Comparison of ENCODE assay signal across 1 cellular context in the genomic region with DNA sequence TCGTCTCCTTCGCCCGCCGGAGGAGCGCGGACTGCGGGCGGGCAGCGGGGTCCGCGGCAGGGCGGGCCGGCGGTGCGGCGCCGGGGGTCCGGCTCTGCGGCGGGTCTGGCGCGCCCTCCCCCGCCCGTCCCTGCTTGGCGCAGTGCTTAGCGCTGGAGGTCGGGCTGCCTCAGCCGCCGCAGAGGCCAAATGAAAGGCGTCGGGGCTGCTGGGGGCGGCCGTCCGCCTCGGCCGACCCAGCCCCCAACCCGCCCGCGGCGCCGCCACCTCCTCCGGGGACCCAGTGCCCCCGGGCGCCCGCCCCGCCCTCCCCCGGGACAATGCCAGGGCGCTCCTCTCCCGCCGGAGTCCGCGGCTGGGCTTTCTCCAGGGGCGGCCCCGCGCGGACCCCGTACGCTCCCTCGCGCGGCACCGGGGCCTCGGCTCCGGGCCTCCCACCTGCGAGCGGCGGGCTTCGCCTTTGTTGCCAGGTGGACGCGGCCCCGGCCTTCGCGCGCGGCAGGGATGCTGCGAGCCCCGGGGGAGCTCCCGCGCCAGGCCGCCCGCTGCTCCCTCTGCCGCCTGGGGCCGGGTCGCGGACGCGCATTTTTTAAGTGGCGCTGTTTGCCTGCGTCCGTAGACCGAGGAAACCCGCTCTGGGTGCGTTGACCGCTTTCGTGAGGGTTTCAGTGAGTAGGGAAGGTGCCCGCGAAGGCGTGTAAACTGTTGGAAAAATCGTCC.
TF ChIP-seq lines count a peak whose summit lies in the region.

No MANE protein-coding gene starts in this region.

TF ChIP-seq in K562, 482 proteins besides CTCF, POLR2A, EP300 and RAD21 (continued from another document and continues in another):
- TF ChIP-seq, protein P1, sequence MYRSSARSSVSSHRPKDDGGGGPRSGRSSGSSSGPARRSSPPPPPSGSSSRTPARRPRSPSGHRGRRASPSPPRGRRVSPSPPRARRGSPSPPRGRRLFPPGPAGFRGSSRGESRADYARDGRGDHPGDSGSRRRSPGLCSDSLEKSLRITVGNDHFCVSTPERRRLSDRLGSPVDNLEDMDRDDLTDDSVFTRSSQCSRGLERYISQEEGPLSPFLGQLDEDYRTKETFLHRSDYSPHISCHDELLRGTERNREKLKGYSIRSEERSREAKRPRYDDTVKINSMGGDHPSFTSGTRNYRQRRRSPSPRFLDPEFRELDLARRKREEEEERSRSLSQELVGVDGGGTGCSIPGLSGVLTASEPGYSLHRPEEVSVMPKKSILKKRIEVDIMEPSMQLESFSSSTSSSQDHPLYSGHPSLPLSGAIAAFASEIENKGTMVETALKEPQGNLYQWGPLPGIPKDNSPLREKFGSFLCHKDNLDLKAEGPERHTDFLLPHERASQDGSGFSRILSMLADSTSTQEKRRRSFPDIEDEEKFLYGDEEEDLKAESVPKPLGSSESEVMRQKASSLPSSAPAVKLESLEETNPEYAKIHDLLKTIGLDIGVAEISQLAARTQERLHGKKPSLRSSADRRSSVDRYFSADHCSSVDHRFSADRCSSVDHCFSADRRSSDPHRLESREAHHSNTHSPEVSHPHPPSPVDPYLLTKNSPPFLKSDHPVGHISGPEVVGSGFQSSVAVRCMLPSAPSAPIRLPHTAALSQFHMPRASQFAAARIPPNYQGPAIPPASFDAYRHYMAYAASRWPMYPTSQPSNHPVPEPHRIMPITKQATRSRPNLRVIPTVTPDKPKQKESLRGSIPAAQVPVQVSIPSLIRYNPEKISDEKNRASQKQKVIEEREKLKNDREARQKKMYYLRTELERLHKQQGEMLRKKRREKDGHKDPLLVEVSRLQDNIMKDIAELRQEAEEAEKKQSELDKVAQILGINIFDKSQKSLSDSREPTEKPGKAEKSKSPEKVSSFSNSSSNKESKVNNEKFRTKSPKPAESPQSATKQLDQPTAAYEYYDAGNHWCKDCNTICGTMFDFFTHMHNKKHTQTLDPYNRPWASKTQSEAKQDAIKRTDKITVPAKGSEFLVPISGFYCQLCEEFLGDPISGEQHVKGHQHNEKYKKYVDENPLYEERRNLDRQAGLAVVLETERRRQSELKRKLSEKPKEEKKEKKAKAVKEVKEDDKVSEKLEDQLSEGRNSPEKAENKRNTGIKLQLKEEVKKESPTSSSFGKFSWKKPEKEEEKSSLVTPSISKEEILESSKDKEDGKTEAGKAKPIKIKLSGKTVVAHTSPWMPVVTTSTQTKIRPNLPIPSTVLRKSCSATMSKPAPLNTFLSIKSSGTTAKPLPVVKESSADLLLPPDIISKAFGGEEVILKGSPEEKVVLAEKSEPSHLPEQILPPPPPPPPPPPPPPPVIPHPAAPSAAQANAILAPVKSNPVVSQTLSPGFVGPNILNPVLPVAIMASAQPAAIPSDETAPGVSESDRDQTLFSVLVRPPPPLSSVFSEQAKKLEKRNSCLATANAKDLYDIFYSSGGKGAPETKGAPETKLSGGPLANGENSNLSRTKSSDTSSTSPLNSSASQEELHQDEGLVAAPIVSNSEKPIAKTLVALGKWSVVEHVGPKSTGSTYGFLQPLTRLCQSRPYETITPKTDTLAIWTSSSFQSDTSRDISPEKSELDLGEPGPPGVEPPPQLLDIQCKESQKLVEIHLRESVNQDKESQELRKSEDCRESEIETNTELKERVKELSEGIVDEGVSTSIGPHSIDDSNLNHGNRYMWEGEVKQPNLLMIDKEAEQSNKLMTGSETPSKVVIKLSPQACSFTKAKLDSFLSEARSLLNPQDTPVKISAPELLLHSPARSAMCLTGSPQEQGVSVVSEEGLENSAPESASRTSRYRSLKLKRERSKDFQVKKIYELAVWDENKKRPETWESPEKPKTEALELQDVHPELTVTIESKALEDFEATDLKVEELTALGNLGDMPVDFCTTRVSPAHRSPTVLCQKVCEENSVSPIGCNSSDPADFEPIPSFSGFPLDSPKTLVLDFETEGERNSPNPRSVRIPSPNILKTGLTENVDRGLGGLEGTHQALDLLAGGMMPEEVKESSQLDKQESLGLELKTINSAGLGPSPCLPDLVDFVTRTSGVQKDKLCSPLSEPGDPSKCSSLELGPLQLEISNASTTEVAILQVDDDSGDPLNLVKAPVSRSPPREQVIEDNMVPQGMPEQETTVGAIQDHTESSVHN (IDR thresholded peaks at IDR 0.05; ENCODE audit: borderline replicate concordance in 1 of 2, low read depth in 1 of 2), result no peak
- TF ChIP-seq JUNB (CRISPR knock-in tag; conservative IDR thresholded peaks at IDR 0.05) (no peak), OTX1 (CRISPR knock-in tag; IDR thresholded peaks at IDR 0.05) (no peak), ZNF77 (CRISPR knock-in tag; IDR thresholded peaks at IDR 0.05) (no peak), ZNF76 (CRISPR knock-in tag; IDR thresholded peaks at IDR 0.05; ENCODE audit: borderline replicate concordance) (no peak), EP400 (IDR thresholded peaks at IDR 0.05) (no peak), CSDE1 (IDR thresholded peaks at IDR 0.05) (no peak), CREBBP (IDR thresholded peaks at IDR 0.05; ENCODE audit: low read depth, low read length) (no peak), EGR1 (conservative IDR thresholded peaks at IDR 0.05) (no peak), MAFG (tag; conservative IDR thresholded peaks at IDR 0.05) (no peak), KLF10 (CRISPR knock-in tag; IDR thresholded peaks at IDR 0.05) (no peak), TEAD4 (IDR thresholded peaks at IDR 0.05; ENCODE audit: low read length) (no peak), TEAD4 (CRISPR knock-in tag; IDR thresholded peaks at IDR 0.05; ENCODE audit: borderline replicate concordance) (no peak), HNRNPLL (IDR thresholded peaks at IDR 0.05; ENCODE audit: low read depth, low read length, poor library complexity, severe bottlenecking) (peak; percentile 45), BMI1 (IDR thresholded peaks at IDR 0.05; ENCODE audit: low read length) (no peak), SRF (CRISPR knock-in tag; IDR thresholded peaks at IDR 0.05) (no peak), RFX7 (CRISPR knock-in tag; IDR thresholded peaks at IDR 0.05) (no peak), RHOXF2B (CRISPR knock-in tag; conservative IDR thresholded peaks at IDR 0.05) (no peak), RB1 (IDR thresholded peaks at IDR 0.05; ENCODE audit: low read depth) (peak; percentile 59; the same call in 1 of the 2 replicates), SMARCC2 (IDR thresholded peaks at IDR 0.05; ENCODE audit: low read depth) (no peak), DNMT1 (IDR thresholded peaks at IDR 0.05) (no peak), NCOR1 (IDR thresholded peaks at IDR 0.05) (no peak)
- TF ChIP-seq, protein P2, sequence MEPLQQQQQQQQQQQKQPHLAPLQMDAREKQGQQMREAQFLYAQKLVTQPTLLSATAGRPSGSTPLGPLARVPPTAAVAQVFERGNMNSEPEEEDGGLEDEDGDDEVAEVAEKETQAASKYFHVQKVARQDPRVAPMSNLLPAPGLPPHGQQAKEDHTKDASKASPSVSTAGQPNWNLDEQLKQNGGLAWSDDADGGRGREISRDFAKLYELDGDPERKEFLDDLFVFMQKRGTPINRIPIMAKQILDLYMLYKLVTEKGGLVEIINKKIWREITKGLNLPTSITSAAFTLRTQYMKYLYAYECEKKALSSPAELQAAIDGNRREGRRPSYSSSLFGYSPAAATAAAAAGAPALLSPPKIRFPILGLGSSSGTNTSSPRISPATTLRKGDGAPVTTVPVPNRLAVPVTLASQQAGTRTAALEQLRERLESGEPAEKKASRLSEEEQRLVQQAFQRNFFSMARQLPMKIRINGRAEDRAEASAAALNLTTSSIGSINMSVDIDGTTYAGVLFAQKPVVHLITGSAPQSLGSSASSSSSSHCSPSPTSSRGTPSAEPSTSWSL (CRISPR knock-in tag; IDR thresholded peaks at IDR 0.05; ENCODE audit: borderline replicate concordance), result no peak
- TF ChIP-seq, protein P3, sequence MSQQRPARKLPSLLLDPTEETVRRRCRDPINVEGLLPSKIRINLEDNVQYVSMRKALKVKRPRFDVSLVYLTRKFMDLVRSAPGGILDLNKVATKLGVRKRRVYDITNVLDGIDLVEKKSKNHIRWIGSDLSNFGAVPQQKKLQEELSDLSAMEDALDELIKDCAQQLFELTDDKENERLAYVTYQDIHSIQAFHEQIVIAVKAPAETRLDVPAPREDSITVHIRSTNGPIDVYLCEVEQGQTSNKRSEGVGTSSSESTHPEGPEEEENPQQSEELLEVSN (IDR thresholded peaks at IDR 0.05; ENCODE audit: borderline replicate concordance in 1 of 2, extremely low read depth in 1 of 2, insufficient read depth in 1 of 2, insufficient read length in 1 of 2, low read depth in 1 of 2, low read length in 1 of 2, poor library complexity in 1 of 2, severe bottlenecking in 1 of 2), result peak; percentile 16 to 83
- TF ChIP-seq, protein P4, sequence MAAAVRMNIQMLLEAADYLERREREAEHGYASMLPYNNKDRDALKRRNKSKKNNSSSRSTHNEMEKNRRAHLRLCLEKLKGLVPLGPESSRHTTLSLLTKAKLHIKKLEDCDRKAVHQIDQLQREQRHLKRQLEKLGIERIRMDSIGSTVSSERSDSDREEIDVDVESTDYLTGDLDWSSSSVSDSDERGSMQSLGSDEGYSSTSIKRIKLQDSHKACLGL (CRISPR knock-in tag; IDR thresholded peaks at IDR 0.05; ENCODE audit: borderline replicate concordance, poor library complexity, severe bottlenecking), result no peak
- TF ChIP-seq, protein P5, sequence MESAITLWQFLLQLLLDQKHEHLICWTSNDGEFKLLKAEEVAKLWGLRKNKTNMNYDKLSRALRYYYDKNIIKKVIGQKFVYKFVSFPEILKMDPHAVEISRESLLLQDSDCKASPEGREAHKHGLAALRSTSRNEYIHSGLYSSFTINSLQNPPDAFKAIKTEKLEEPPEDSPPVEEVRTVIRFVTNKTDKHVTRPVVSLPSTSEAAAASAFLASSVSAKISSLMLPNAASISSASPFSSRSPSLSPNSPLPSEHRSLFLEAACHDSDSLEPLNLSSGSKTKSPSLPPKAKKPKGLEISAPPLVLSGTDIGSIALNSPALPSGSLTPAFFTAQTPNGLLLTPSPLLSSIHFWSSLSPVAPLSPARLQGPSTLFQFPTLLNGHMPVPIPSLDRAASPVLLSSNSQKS (CRISPR knock-in tag; IDR thresholded peaks at IDR 0.05), result no peak
- TF ChIP-seq, protein P6, sequence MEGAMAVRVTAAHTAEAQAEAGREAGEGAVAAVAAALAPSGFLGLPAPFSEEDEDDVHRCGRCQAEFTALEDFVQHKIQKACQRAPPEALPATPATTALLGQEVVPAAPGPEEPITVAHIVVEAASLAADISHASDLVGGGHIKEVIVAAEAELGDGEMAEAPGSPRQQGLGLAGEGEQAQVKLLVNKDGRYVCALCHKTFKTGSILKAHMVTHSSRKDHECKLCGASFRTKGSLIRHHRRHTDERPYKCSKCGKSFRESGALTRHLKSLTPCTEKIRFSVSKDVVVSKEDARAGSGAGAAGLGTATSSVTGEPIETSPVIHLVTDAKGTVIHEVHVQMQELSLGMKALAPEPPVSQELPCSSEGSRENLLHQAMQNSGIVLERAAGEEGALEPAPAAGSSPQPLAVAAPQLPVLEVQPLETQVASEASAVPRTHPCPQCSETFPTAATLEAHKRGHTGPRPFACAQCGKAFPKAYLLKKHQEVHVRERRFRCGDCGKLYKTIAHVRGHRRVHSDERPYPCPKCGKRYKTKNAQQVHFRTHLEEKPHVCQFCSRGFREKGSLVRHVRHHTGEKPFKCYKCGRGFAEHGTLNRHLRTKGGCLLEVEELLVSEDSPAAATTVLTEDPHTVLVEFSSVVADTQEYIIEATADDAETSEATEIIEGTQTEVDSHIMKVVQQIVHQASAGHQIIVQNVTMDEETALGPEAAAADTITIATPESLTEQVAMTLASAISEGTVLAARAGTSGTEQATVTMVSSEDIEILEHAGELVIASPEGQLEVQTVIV (CRISPR knock-in tag; IDR thresholded peaks at IDR 0.05; ENCODE audit: borderline replicate concordance), result no peak
- TF ChIP-seq, protein P7, sequence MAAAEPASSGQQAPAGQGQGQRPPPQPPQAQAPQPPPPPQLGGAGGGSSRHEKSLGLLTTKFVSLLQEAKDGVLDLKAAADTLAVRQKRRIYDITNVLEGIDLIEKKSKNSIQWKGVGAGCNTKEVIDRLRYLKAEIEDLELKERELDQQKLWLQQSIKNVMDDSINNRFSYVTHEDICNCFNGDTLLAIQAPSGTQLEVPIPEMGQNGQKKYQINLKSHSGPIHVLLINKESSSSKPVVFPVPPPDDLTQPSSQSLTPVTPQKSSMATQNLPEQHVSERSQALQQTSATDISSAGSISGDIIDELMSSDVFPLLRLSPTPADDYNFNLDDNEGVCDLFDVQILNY (CRISPR knock-in tag; IDR thresholded peaks at IDR 0.05), result no peak
